Comparison of ENCODE assay signal across 21 cellular contexts in genomic region chr12:40827923-40828592, GRCh38.
A peak's percentile ranks its signal among the peaks of the same experiment; 100 is the strongest.
DNase-seq lines count a peak whose midpoint lies in the region; ATAC-seq, FAIRE-seq and TF ChIP-seq lines count a peak whose summit lies in the region.
"Had no signal": no experiment of that assay in that cellular context is flagged by ENCODE, and none has a peak within 500 bp of the region (broad histone marks: within the 10 kb centered on the region; RNA-seq: fewer than 3 reads in every experiment).

No MANE protein-coding gene starts in this region.

- no peak overlapping the region for H3K4me3 ChIP-seq in breast epithelium
- no peak overlapping the region for H3K4me3 ChIP-seq in bronchial epithelial cell (ENCODE audit: low read depth, low read length)
- H3K4me3 ChIP-seq: coronary artery, psoas muscle had no signal

- no peak for TF ChIP-seq POLR2A in breast epithelium (IDR thresholded peaks at IDR 0.05)

- H3K36me3 ChIP-seq in breast epithelium: no peaks in the 10 kb centered on the region
- no peaks in the 10 kb centered on the region for H3K36me3 ChIP-seq in bronchial epithelial cell (ENCODE audit: control insufficient read depth, insufficient read depth, low read length)
- H3K36me3 ChIP-seq: WERI-Rb-1 had no signal

- intact Hi-C loops in breast epithelium (cut with DNase I; ENCODE audit: low total_unique reads): no loop called here
- intact Hi-C loops in Right ventricle myocardium inferior (cut with DNase I): no loop called here

- FAIRE-seq in bronchial epithelial cell (lab: Jason Lieb, UNC): peak; percentile 13
- FAIRE-seq: GM12892 had no signal

- no peak overlapping the region for H3K27ac ChIP-seq in breast epithelium
- H3K27ac ChIP-seq: coronary artery, psoas muscle, WERI-Rb-1 had no signal

- no peak for ATAC-seq in Right ventricle myocardium inferior
- ATAC-seq: left ventricle myocardium superior, psoas muscle had no signal

- DNase-seq in T47D (ENCODE audit: low read depth in 1 of 2, low spot score in 1 of 2) (peak; percentile 2 to 16), breast epithelium (ENCODE audit: low spot score in 2 of 2) (no peak), bronchial epithelial cell (ENCODE audit: low read depth) (no peak), islet precursor cell (peak; percentile 62), Right ventricle myocardium inferior (ENCODE audit: missing footprints) (no peak), NOMO-1 (lab: John Stamatoyannopoulos, UW; ENCODE audit: unreplicated experiment in 2 of 2) (no peak), NCI-H524 (lab: John Stamatoyannopoulos, UW) (no peak), OCI-M1 (lab: John Stamatoyannopoulos, UW) (no peak)
- DNase-seq: ACHN; activated CD4-positive, alpha-beta memory T cell treated with anti-CD3 and anti-CD28 coated beads, Interleukin-2, amount 10 ng/mL, durations not matched to agents 7 days and 5 days; activated naive CD4-positive, alpha-beta T cell treated with anti-CD3 and anti-CD28 coated beads, Interleukin-2, amount 50 U/mL, for 16 hours; activated T-cell treated with anti-CD3 and anti-CD28 coated beads, Interleukin-2, amount 50 U/mL, for 1 hour; Karpas-422; left ventricle myocardium superior; NCI-H1092 treated with DMSO at 0.1 percent for 48 hours; NCI-H2171 treated with DMSO at 0.1 percent for 48 hours; psoas muscle; stimulated activated CD4-positive, alpha-beta T cell treated with anti-CD3 and anti-CD28 coated beads, Interleukin-4, amount 100 ng/mL, for 4 hours; WERI-Rb-1 had no signal

- no peak for TF ChIP-seq CTCF in breast epithelium (IDR thresholded peaks at IDR 0.05)
- TF ChIP-seq CTCF in bronchial epithelial cell (IDR thresholded peaks at IDR 0.05; ENCODE audit: insufficient read depth, low read length, severe bottlenecking): no peak

- H3K9me3 ChIP-seq in breast epithelium: no peaks in the 10 kb centered on the region
- H3K9me3 ChIP-seq: psoas muscle had no signal

- no peaks in the 10 kb centered on the region for H3K27me3 ChIP-seq in breast epithelium
- H3K27me3 ChIP-seq in bronchial epithelial cell (ENCODE audit: control insufficient read depth, insufficient read depth, low read length): no peaks in the 10 kb centered on the region

- H3K4me1 ChIP-seq in breast epithelium: no peaks in the 10 kb centered on the region
- H3K4me1 ChIP-seq: psoas muscle had no signal

- in situ Hi-C loops in T47D (cut with HindIII; ENCODE audit: low pct_unique_long_range_greater_than_20kb, low sequenced_read_pairs): no loop called here

Comparison
In these comparisons a context has a peak if more than half of its experiments do, and no peak if none do; other contexts are left out.
1. DNase-seq: peak in T47D (2 of 2) and islet precursor cell (single experiment); none in breast epithelium (0 of 2), bronchial epithelial cell (single experiment), Right ventricle myocardium inferior (single experiment), NOMO-1 (0 of 2), NCI-H524 (0 of 2) and OCI-M1 (single experiment).